27 cellular contexts compared by ENCODE assay signal in the genomic region with DNA sequence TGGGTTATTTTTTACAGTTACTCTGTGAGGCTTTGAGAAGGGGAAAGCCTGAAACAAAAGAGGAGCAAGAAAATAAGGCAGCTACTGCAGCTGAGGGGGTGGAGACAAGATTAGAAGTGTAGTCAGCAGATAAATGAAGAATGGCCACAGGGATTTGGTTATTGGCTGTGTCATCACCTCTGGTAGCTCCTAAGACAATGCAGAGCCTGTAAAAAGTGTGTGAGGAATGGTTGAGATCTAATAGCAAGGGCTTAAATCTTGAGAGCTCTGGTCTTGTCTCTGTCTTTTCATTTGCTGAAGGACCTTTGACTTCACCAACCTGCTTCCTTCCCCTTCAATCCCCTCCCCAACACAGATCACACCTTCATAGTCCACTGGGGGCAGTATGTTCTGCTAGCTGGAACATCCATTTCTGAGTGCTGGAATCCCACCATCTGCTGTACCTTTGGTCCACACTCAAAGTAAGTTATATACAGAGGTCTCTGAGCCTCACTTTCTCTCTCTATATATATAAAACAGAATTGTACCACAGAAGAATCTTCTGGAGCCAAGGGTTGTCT.
DNase-seq lines count a peak whose midpoint lies in the region; ATAC-seq and TF ChIP-seq lines count a peak whose summit lies in the region.
"Had no signal": no experiment of that assay in that cellular context is flagged by ENCODE, and none has a peak within 500 bp of the region (broad histone marks: within the 10 kb centered on the region; RNA-seq: fewer than 3 reads in every experiment).

No MANE protein-coding gene starts in this region.

- TF ChIP-seq POLR2A in sigmoid colon (IDR thresholded peaks at IDR 0.05) = no peak

- no peak for TF ChIP-seq EP300 in sigmoid colon (IDR thresholded peaks at IDR 0.05)

- H3K4me1 ChIP-seq in PC-3 (ENCODE audit: insufficient read depth, low read length) (no peaks in the 10 kb centered on the region), sigmoid colon (no peaks in the 10 kb centered on the region)
- H3K4me1 ChIP-seq: HAP-1, SJSA1, uterus had no signal

- H3K36me3 ChIP-seq in H7 (replicated peaks; ENCODE audit: control insufficient read depth, insufficient read depth, low read length) (no peaks in the 10 kb centered on the region), PC-3 (ENCODE audit: low read depth, low read length) (no peaks in the 10 kb centered on the region), sigmoid colon (no peaks in the 10 kb centered on the region)
- H3K36me3 ChIP-seq: HAP-1, ovary, SJSA1, uterus had no signal

- H2AFZ ChIP-seq in PC-3 (ENCODE audit: low read length) = no peak overlapping the region

- intact Hi-C loops in PC-3 (cut with micrococcal nuclease) = no loop called here
- intact Hi-C loops in sigmoid colon (cut with DNase I) = no loop called here

- POLR2A ChIA-PET in PC-3 (lab: Charles Lee; ENCODE audit: unreplicated experiment) = no interaction called here

- H3K9me3 ChIP-seq in PC-3 (ENCODE audit: low read length) (no peaks in the 10 kb centered on the region), sigmoid colon (no peaks in the 10 kb centered on the region)
- H3K9me3 ChIP-seq: HAP-1, mucosa of descending colon, ovary, SJSA1, uterus had no signal

- no peaks in the 10 kb centered on the region; the same call in 1 of the 2 replicates for H3K27me3 ChIP-seq in H7 (ENCODE audit: control insufficient read depth, insufficient read depth, low read length)
- H3K27me3 ChIP-seq in PC-3 (ENCODE audit: low read length) = no peaks in the 10 kb centered on the region
- H3K27me3 ChIP-seq in sigmoid colon = no peaks in the 10 kb centered on the region
- H3K27me3 ChIP-seq: ovary, SJSA1, uterus had no signal

- TF ChIP-seq CTCF in PC-3 (conservative IDR thresholded peaks at IDR 0.05; ENCODE audit: low read depth, low read length) (peak; percentile 30; the same call in 1 of the 2 replicates), sigmoid colon (IDR thresholded peaks at IDR 0.05) (no peak)

- no peaks in the 10 kb centered on the region for H3K79me2 ChIP-seq in PC-3 (ENCODE audit: low read length)

- CTCF ChIA-PET in PC-3 (lab: Charles Lee) = no interaction called here

- H3K27ac ChIP-seq in PC-3 (ENCODE audit: low read length) (no peak overlapping the region), sigmoid colon (no peak overlapping the region)
- H3K27ac ChIP-seq: HL-60, ovary, SJSA1, uterus had no signal

- H3F3A ChIP-seq in PC-3 (ENCODE audit: low read length, unreplicated experiment) = no peaks in the 10 kb centered on the region

- no peak overlapping the region for H3K9ac ChIP-seq in PC-3 (ENCODE audit: low read length)

- ATAC-seq in PC-3 = no peak
- ATAC-seq in GM18498 (IDR thresholded peaks at IDR 0.05; ENCODE audit: unreplicated experiment) = no peak
- ATAC-seq: activated naive CD4-positive, alpha-beta T cell treated with anti-CD3 and anti-CD28 coated beads, Interleukin-2, amount 50 U/mL, for 72 hours; mucosa of descending colon; stimulated activated effector memory CD8-positive, alpha-beta T cell treated with anti-CD3 and anti-CD28 coated beads, Interleukin-12 subunit alpha, Interleukin-12 subunit beta, amount 100 ng/mL, for 72 hours had no signal

- no peaks in the 10 kb centered on the region for H3K9me2 ChIP-seq in PC-3 (replicated peaks; ENCODE audit: low read length)

- no peak overlapping the region for H3K4me2 ChIP-seq in PC-3 (ENCODE audit: low read length)

- DNase-seq in NCI-H82 (lab: John Stamatoyannopoulos, UW) = peak; percentile 18
- no peak for DNase-seq in NCI-H82 treated with DMSO at 0.1 percent for 48 hours (lab: John Stamatoyannopoulos, UW; ENCODE audit: unreplicated experiment)
- peak; percentile 15 for DNase-seq in H7
- DNase-seq in PC-3 = no peak
- DNase-seq in iPS-NIHi7 (ENCODE audit: extremely low spot score) = peak; percentile 56
- DNase-seq in NCI-H774 (lab: John Stamatoyannopoulos, UW) = no peak
- no peak for DNase-seq in sigmoid colon
- DNase-seq: activated CD4-positive, alpha-beta T cell treated with anti-CD3 and anti-CD28 coated beads, Interleukin-2, amount 10 ng/mL, durations not matched to agents 24 days and 14 days; aorta; caudate nucleus; COR-L47; dermis blood vessel endothelial cell; kidney; mucosa of descending colon; NCI-H2081 treated with DMSO at 0.1 percent for 48 hours; NCI-H446; ovary; retina; substantia nigra; T-helper 2 cell; uterus had no signal

- no TSS peak for BruUV-seq in PC-3 (replicated peaks; lab: Mats Ljungman, UMichigan)

- H4K20me1 ChIP-seq in PC-3 (ENCODE audit: low read length) = no peaks in the 10 kb centered on the region

- H3K4me3 ChIP-seq in H7 (ENCODE audit: insufficient read depth, low read depth, low read length) = no peak overlapping the region
- H3K4me3 ChIP-seq in PC-3 (ENCODE audit: low read length) = no peak overlapping the region
- no peak overlapping the region for H3K4me3 ChIP-seq in sigmoid colon
- H3K4me3 ChIP-seq: HAP-1, mucosa of descending colon, ovary, SJSA1, uterus had no signal

Comparison
In these comparisons a context has a peak if more than half of its experiments do, and no peak if none do; other contexts are left out.
1. DNase-seq: peak in NCI-H82 (single experiment), H7 (single experiment) and iPS-NIHi7 (single experiment); none in NCI-H82 treated with DMSO at 0.1 percent for 48 hours (single experiment), PC-3 (single experiment), NCI-H774 (single experiment) and sigmoid colon (single experiment).